Comparison of ENCODE assay signal across 25 cellular contexts in genomic region chr19:20186163-20186562, GRCh38.
"Had no signal": no experiment of that assay in that cellular context is flagged by ENCODE, and none has a peak within 500 bp of the region (broad histone marks: within the 10 kb centered on the region; RNA-seq: fewer than 3 reads in every experiment).

No MANE protein-coding gene starts in this region.

- H3K27ac ChIP-seq: breast epithelium, gastrocnemius medialis, testis, transverse colon had no signal

- DNase-seq: activated B cell treated with CpG ODN at 0.5 μM for 24 hours; activated CD4-positive, alpha-beta T cell treated with anti-CD3 and anti-CD28 coated beads, Interleukin-2, amount 50 U/mL, for 1 hour; activated CD8-positive, alpha-beta memory T cell treated with anti-CD3 and anti-CD28 coated beads, Interleukin-2, amount 10 ng/mL, durations not matched to agents 7 days and 5 days; activated CD8-positive, alpha-beta T cell treated with anti-CD3 and anti-CD28 coated beads, Interleukin-2, amount 10 ng/mL, durations not matched to agents 7 days and 5 days; activated T-cell treated with anti-CD3 and anti-CD28 coated beads, Interleukin-2, amount 50 U/mL, for 48 hours; central memory CD4-positive, alpha-beta T cell; endodermal cell; gastrocnemius medialis; head of caudate nucleus; hippocampal formation; left cardiac atrium; left ventricle myocardium superior; mucosa of descending colon; posterior cingulate gyrus; right cardiac atrium; stimulated activated CD4-positive, alpha-beta T cell treated with anti-CD3 and anti-CD28 coated beads, Interleukin-12 subunit alpha, Interleukin-12 subunit beta, amount 100 ng/mL, for 4 hours; stimulated activated CD4-positive, alpha-beta T cell treated with anti-CD3 and anti-CD28 coated beads, Interleukin-4, amount 100 ng/mL, for 1 hour; stimulated activated naive CD8-positive, alpha-beta T cell treated with anti-CD3 and anti-CD28 coated beads, Interleukin-15, Interleukin-2, amounts not matched to agents 100 U/mL and 50 U/mL, for 24 hours; T-helper 2 cell; testis; transverse colon had no signal

- ATAC-seq: activated CD8-positive, alpha-beta memory T cell treated with anti-CD3 and anti-CD28 coated beads, Interleukin-2, amount 10 ng/mL, durations not matched to agents 7 days and 5 days; activated CD8-positive, alpha-beta T cell treated with anti-CD3 and anti-CD28 coated beads, Interleukin-2, amount 10 ng/mL, durations not matched to agents 7 days and 5 days; activated naive CD4-positive, alpha-beta T cell treated with anti-CD3 and anti-CD28 coated beads, Interleukin-2, amount 50 U/mL, for 72 hours; esophagus mucosa; gastrocnemius medialis; left cardiac atrium; left ventricle myocardium superior; mucosa of descending colon; natural killer cell treated with Interleukin-12 subunit alpha and Interleukin-12 subunit beta and Interleukin-15 and Interleukin-18, amount 100 ng/mL, for 72 hours; right cardiac atrium; stimulated activated naive CD8-positive, alpha-beta T cell treated with anti-CD3 and anti-CD28 coated beads, Interleukin-15, Interleukin-2, amounts not matched to agents 100 U/mL and 50 U/mL, for 24 hours had no signal

- H3K4me3 ChIP-seq: breast epithelium, gastrocnemius medialis, mucosa of descending colon, testis, transverse colon had no signal

- H3K4me1 ChIP-seq: breast epithelium, gastrocnemius medialis, testis had no signal

- H3K27me3 ChIP-seq: breast epithelium, gastrocnemius medialis, testis, transverse colon had no signal

- H3K36me3 ChIP-seq: breast epithelium, gastrocnemius medialis had no signal

- H3K9me3 ChIP-seq: gastrocnemius medialis, testis, transverse colon had no signal
